ENCODE assay signal across 13 cellular contexts in genomic region chr6:131683479-131683878, GRCh38. TPM values are rescaled to one million over a fixed set of nuclear protein-coding genes. Genes with fewer than 3 reads are reported as not detected.
DNase-seq lines count a peak whose midpoint lies in the region; ATAC-seq, FAIRE-seq and TF ChIP-seq lines count a peak whose summit lies in the region.
"Had no signal": no experiment of that assay in that cellular context is flagged by ENCODE, and none has a peak within 500 bp of the region (broad histone marks: within the 10 kb centered on the region; RNA-seq: fewer than 3 reads in every experiment).

No MANE protein-coding gene starts in this region.

- FAIRE-seq in H54 (lab: Jason Lieb, UNC), result no peak

- H3K36me3 Mint-ChIP-seq in activated CD8-positive, alpha-beta memory T cell treated with anti-CD3 and anti-CD28 coated beads, Interleukin-2, amount 10 ng/mL, durations not matched to agents 7 days and 5 days, result no peaks in the 10 kb centered on the region
- peaks cover 21 to 22% of the 10 kb centered on the region in 2 donors for H3K36me3 Mint-ChIP-seq in stimulated activated naive B cell treated with anti-CD40 and anti-IgM and Interleukin-4, amounts not matched to agents 10 μg/mL and 1 μg/mL and 100 μg/mL, for 72 hours

- peak; percentile 48 for DNase-seq in activated CD8-positive, alpha-beta memory T cell treated with anti-CD3 and anti-CD28 coated beads, Interleukin-2, amount 10 ng/mL, durations not matched to agents 7 days and 5 days
- no peak for DNase-seq in activated CD8-positive, alpha-beta memory T cell treated with anti-CD3 and anti-CD28 coated beads, Interleukin-2, amount 50 U/mL, for 48 hours
- DNase-seq in stimulated activated naive B cell treated with anti-CD40 and anti-IgM and Interleukin-4, amounts not matched to agents 10 μg/mL and 1 μg/mL and 100 μg/mL, for 72 hours, result peak; percentile 71
- DNase-seq in NCI-H1092 (lab: John Stamatoyannopoulos, UW), result no peak
- DNase-seq in H54 (ENCODE audit: insufficient read length, low spot score), result no peak
- DNase-seq in cortex of kidney (lab: John Stamatoyannopoulos, UW), result no peak
- DNase-seq: ACHN; colonic mucosa; hippocampal formation; stimulated activated CD4-positive, alpha-beta T cell treated with anti-CD3 and anti-CD28 coated beads, Interleukin-2, amount 100 ng/mL, for 48 hours; uterus had no signal

- CTCF ChIA-PET in activated CD8-positive, alpha-beta memory T cell treated with anti-CD3 and anti-CD28 coated beads, Interleukin-2, amount 10 ng/mL, durations not matched to agents 7 days and 5 days (lab: Charles Lee), result interaction anchor here (0.7 kb wide), 1 partner anchor 240 kb away, joined by 3 read pairs; no protein-coding TSS in a partner anchor

- peaks cover 37% of the 10 kb centered on the region for H3K4me1 Mint-ChIP-seq in activated CD8-positive, alpha-beta memory T cell treated with anti-CD3 and anti-CD28 coated beads, Interleukin-2, amount 10 ng/mL, durations not matched to agents 7 days and 5 days
- H3K4me1 Mint-ChIP-seq in stimulated activated naive B cell treated with anti-CD40 and anti-IgM and Interleukin-4, amounts not matched to agents 10 μg/mL and 1 μg/mL and 100 μg/mL, for 72 hours, result peaks cover 33 to 70% of the 10 kb centered on the region in 2 donors

- TF ChIP-seq POLR2A in H54 (IDR thresholded peaks at IDR 0.05; ENCODE audit: low read depth, low read length), result no peak

- H3K27ac Mint-ChIP-seq in activated CD8-positive, alpha-beta memory T cell treated with anti-CD3 and anti-CD28 coated beads, Interleukin-2, amount 10 ng/mL, durations not matched to agents 7 days and 5 days, result no peak overlapping the region
- peak overlapping the region; percentile 96 for H3K27ac Mint-ChIP-seq in stimulated activated naive B cell treated with anti-CD40 and anti-IgM and Interleukin-4, amounts not matched to agents 10 μg/mL and 1 μg/mL and 100 μg/mL, for 72 hours

- H3K27me3 Mint-ChIP-seq in activated CD8-positive, alpha-beta memory T cell treated with anti-CD3 and anti-CD28 coated beads, Interleukin-2, amount 10 ng/mL, durations not matched to agents 7 days and 5 days, result peaks cover 29% of the 10 kb centered on the region
- no peaks in the 10 kb centered on the region for H3K27me3 Mint-ChIP-seq in stimulated activated naive B cell treated with anti-CD40 and anti-IgM and Interleukin-4, amounts not matched to agents 10 μg/mL and 1 μg/mL and 100 μg/mL, for 72 hours

- H3K4me3 Mint-ChIP-seq in activated CD8-positive, alpha-beta memory T cell treated with anti-CD3 and anti-CD28 coated beads, Interleukin-2, amount 10 ng/mL, durations not matched to agents 7 days and 5 days, result no peak overlapping the region
- H3K4me3 Mint-ChIP-seq in stimulated activated naive B cell treated with anti-CD40 and anti-IgM and Interleukin-4, amounts not matched to agents 10 μg/mL and 1 μg/mL and 100 μg/mL, for 72 hours, result peak overlapping the region; percentile 34 to 46

- peak; percentile 57 for ATAC-seq in activated CD8-positive, alpha-beta memory T cell treated with anti-CD3 and anti-CD28 coated beads, Interleukin-2, amount 10 ng/mL, durations not matched to agents 7 days and 5 days
- peak; percentile 59 for ATAC-seq in HG02840 (IDR thresholded peaks at IDR 0.05; ENCODE audit: low FRiP score, unreplicated experiment)
- peak; percentile 60 for ATAC-seq in HG03571 (IDR thresholded peaks at IDR 0.05; ENCODE audit: unreplicated experiment)
- ATAC-seq in stimulated activated naive B cell treated with anti-CD40 and anti-IgM and Interleukin-4, amounts not matched to agents 10 μg/mL and 1 μg/mL and 100 μg/mL, for 72 hours (replicated peaks), result peak; percentile 64 to 75

- no peaks in the 10 kb centered on the region for H3K9me3 Mint-ChIP-seq in activated CD8-positive, alpha-beta memory T cell treated with anti-CD3 and anti-CD28 coated beads, Interleukin-2, amount 10 ng/mL, durations not matched to agents 7 days and 5 days (ENCODE audit: low read depth)
- H3K9me3 Mint-ChIP-seq in stimulated activated naive B cell treated with anti-CD40 and anti-IgM and Interleukin-4, amounts not matched to agents 10 μg/mL and 1 μg/mL and 100 μg/mL, for 72 hours, result peaks cover 0 to 6% of the 10 kb centered on the region in 2 donors

RNA-seq across cellular contexts. Expression of gene OR2A4, which starts 17.7 kb away (rescaled TPM):
- total RNA-seq in activated CD8-positive, alpha-beta memory T cell treated with anti-CD3 and anti-CD28 coated beads, Interleukin-2, amount 10 ng/mL, durations not matched to agents 7 days and 5 days, result not detected
- total RNA-seq: colonic mucosa, uterus had no signal

RNA-seq across cellular contexts. Expression of gene CTAGE9, which starts 27.3 kb away (rescaled TPM):
- not detected for total RNA-seq in activated CD8-positive, alpha-beta memory T cell treated with anti-CD3 and anti-CD28 coated beads, Interleukin-2, amount 10 ng/mL, durations not matched to agents 7 days and 5 days
- total RNA-seq: colonic mucosa, uterus had no signal

RNA-seq across cellular contexts. Expression of gene ENPP3, which starts 46.4 kb away (rescaled TPM):
- 1 to 10 TPM in 1 of 2 experiments, under 1 TPM in 1; 0.93 to 1.4 TPM for total RNA-seq in activated CD8-positive, alpha-beta memory T cell treated with anti-CD3 and anti-CD28 coated beads, Interleukin-2, amount 10 ng/mL, durations not matched to agents 7 days and 5 days

RNA-seq across cellular contexts. Expression of gene MED23, which starts 55.4 kb away (rescaled TPM):
- 10 to 100 TPM; 28.4 to 33.1 TPM for total RNA-seq in activated CD8-positive, alpha-beta memory T cell treated with anti-CD3 and anti-CD28 coated beads, Interleukin-2, amount 10 ng/mL, durations not matched to agents 7 days and 5 days

Comparison
In these comparisons a context has a peak if more than half of its experiments do, and no peak if none do; other contexts are left out.
1. DNase-seq: peak in activated CD8-positive, alpha-beta memory T cell treated with anti-CD3 and anti-CD28 coated beads, Interleukin-2, amount 10 ng/mL, durations not matched to agents 7 days and 5 days (single experiment) and stimulated activated naive B cell treated with anti-CD40 and anti-IgM and Interleukin-4, amounts not matched to agents 10 μg/mL and 1 μg/mL and 100 μg/mL, for 72 hours (single experiment); none in activated CD8-positive, alpha-beta memory T cell treated with anti-CD3 and anti-CD28 coated beads, Interleukin-2, amount 50 U/mL, for 48 hours (single experiment), NCI-H1092 (single experiment), H54 (single experiment) and cortex of kidney (single experiment).
2. Peak in every context shown above with its lines, with median percentiles within 50 percentile points of each other: ATAC-seq.